Comparison of ENCODE assay signal across 14 cellular contexts in the genomic region with DNA sequence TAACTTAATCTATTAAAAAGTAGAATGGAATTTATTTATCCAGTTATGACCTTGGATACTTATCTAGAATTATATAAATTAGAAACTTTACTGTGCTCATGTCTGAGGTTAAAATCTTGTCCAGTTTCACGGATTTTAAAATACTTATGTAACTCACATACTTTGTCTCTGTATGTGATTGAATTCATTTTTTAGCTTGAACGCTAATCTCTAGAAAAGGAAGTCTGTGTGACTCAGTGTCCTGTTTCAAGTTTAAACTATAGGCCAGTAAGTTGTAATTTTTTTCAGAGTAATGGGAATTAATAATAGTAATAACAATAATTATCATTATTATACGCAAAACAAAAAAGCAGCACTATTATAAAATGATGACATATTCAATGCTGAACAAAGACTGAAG.
DNase-seq lines count a peak whose midpoint lies in the region; TF ChIP-seq lines count a peak whose summit lies in the region.
"Had no signal": no experiment of that assay in that cellular context is flagged by ENCODE, and none has a peak within 500 bp of the region (broad histone marks: within the 10 kb centered on the region; RNA-seq: fewer than 3 reads in every experiment).

No MANE protein-coding gene starts in this region.

- no peak overlapping the region for H3K4me3 Mint-ChIP-seq in Caco-2 (ENCODE audit: unreplicated experiment)
- H3K4me3 Mint-ChIP-seq: CD8-positive, alpha-beta memory T cell had no signal

- CTCF ChIA-PET in Caco-2 (lab: Charles Lee) (no interaction called here), RWPE1 (lab: Yijun Ruan, JAX) (no interaction called here)

- H3K27ac Mint-ChIP-seq in Caco-2 (ENCODE audit: unreplicated experiment) = no peak overlapping the region
- H3K27ac Mint-ChIP-seq: CD8-positive, alpha-beta memory T cell had no signal

- BruUV-seq in Caco-2 (replicated peaks; lab: Mats Ljungman, UMichigan) = no TSS peak

- H3K27ac ChIP-seq in RWPE1 = no peak overlapping the region
- no peak overlapping the region for H3K27ac ChIP-seq in prostate gland
- H3K27ac ChIP-seq: BLaER1 had no signal

- no peak for TF ChIP-seq POLR2A in prostate gland (IDR thresholded peaks at IDR 0.05)

- POLR2A ChIA-PET in Caco-2 (lab: Charles Lee) (no interaction called here), RWPE1 (lab: Yijun Ruan, JAX; ENCODE audit: low non-redundant PET) (no interaction called here)

- TF ChIP-seq CTCF in choroid plexus epithelial cell (conservative IDR thresholded peaks at IDR 0.05; ENCODE audit: low read depth, low read length) = no peak
- no peak for TF ChIP-seq CTCF in fibroblast of the aortic adventitia (IDR thresholded peaks at IDR 0.05; ENCODE audit: insufficient read depth, low read length)
- TF ChIP-seq CTCF in Caco-2 (IDR thresholded peaks at IDR 0.05; ENCODE audit: insufficient read depth in 1 of 2, low read depth in 1 of 2, low read length in 1 of 2, severe bottlenecking in 1 of 2, unreplicated experiment in 1 of 2) = no peak
- no peak for TF ChIP-seq CTCF in RWPE1 (conservative IDR thresholded peaks at IDR 0.05; ENCODE audit: low read depth)
- TF ChIP-seq CTCF in prostate gland (IDR thresholded peaks at IDR 0.05) = no peak

- H3K27me3 Mint-ChIP-seq in Caco-2 (ENCODE audit: insufficient read depth, unreplicated experiment) = no peaks in the 10 kb centered on the region
- H3K27me3 Mint-ChIP-seq: CD8-positive, alpha-beta memory T cell had no signal

- H3K4me1 ChIP-seq in Caco-2 = no peaks in the 10 kb centered on the region
- no peaks in the 10 kb centered on the region for H3K4me1 ChIP-seq in prostate gland (replicated peaks)
- H3K4me1 ChIP-seq: BLaER1 had no signal

- H3K36me3 ChIP-seq in Caco-2 (ENCODE audit: control insufficient read depth, insufficient read depth, low read length) (no peaks in the 10 kb centered on the region), prostate gland (no peaks in the 10 kb centered on the region)
- H3K36me3 ChIP-seq: BLaER1 had no signal

- H3K4me1 Mint-ChIP-seq in Caco-2 (ENCODE audit: low read depth, unreplicated experiment) = no peaks in the 10 kb centered on the region
- H3K4me1 Mint-ChIP-seq: CD8-positive, alpha-beta memory T cell had no signal

- no peak overlapping the region for H3K4me3 ChIP-seq in choroid plexus epithelial cell (ENCODE audit: low read depth, low read length)
- H3K4me3 ChIP-seq in fibroblast of the aortic adventitia (ENCODE audit: low read depth, low read length) = no peak overlapping the region
- H3K4me3 ChIP-seq in Caco-2 (ENCODE audit: low read depth, low read length) = no peak overlapping the region
- H3K4me3 ChIP-seq in prostate gland = no peak overlapping the region
- H3K4me3 ChIP-seq: BLaER1 had no signal

- no peaks in the 10 kb centered on the region for H3K9me3 Mint-ChIP-seq in Caco-2 (ENCODE audit: unreplicated experiment)

- DNase-seq in NCI-H226 = peak; percentile 28
- peak; percentile 6 for DNase-seq in choroid plexus epithelial cell (ENCODE audit: low read depth)
- peak; percentile 15 for DNase-seq in fibroblast of the aortic adventitia (ENCODE audit: low read depth)
- peak; percentile 13 for DNase-seq in pulmonary artery endothelial cell (ENCODE audit: low read depth, low spot score)
- no peak for DNase-seq in Caco-2
- no peak for DNase-seq in RWPE1 (ENCODE audit: low spot score)
- DNase-seq in prostate gland (ENCODE audit: low spot score) = no peak
- no peak for DNase-seq in HK-2 (ENCODE audit: unreplicated experiment)
- DNase-seq: 8988T; AML-193; CD8-positive, alpha-beta memory T cell; DMS53; IMR-90 had no signal

- intact Hi-C loops in Caco-2 (cut with micrococcal nuclease; ENCODE audit: unreplicated experiment) = no loop called here
- intact Hi-C loops in prostate gland (cut with DNase I) = no loop called here

- no peaks in the 10 kb centered on the region for H3K36me3 Mint-ChIP-seq in Caco-2 (ENCODE audit: insufficient read depth, unreplicated experiment)

- H3K9me3 ChIP-seq in Caco-2 (no peaks in the 10 kb centered on the region), prostate gland (no peaks in the 10 kb centered on the region)
- H3K9me3 ChIP-seq: BLaER1 had no signal

- H3K27me3 ChIP-seq in Caco-2 (replicated peaks; ENCODE audit: control insufficient read depth, insufficient read depth, low read length) = no peaks in the 10 kb centered on the region
- no peaks in the 10 kb centered on the region for H3K27me3 ChIP-seq in prostate gland (replicated peaks; ENCODE audit: insufficient read depth)
- H3K27me3 ChIP-seq: BLaER1 had no signal

- WGBS in prostate gland = 78% methylated on average over 3 of the region's 3 CpGs

Comparison
In these comparisons a context has a peak if more than half of its experiments do, and no peak if none do; other contexts are left out.
1. DNase-seq: peak in NCI-H226 (single experiment), choroid plexus epithelial cell (single experiment), fibroblast of the aortic adventitia (single experiment) and pulmonary artery endothelial cell (single experiment); none in Caco-2 (0 of 2), RWPE1 (single experiment), prostate gland (single experiment) and HK-2 (single experiment).